7 cellular contexts compared by ENCODE assay signal in genomic region chr9:40915660-40916398, GRCh38.
DNase-seq lines count a peak whose midpoint lies in the region; ATAC-seq, FAIRE-seq and TF ChIP-seq lines count a peak whose summit lies in the region.
"Not testable (repeated sequence)": the region's sequence is repeated elsewhere in the genome, so short reads cannot be mapped to it uniquely, and the experiment has no call there.

No MANE protein-coding gene starts in this region.

- not testable (repeated sequence) for H3K9ac ChIP-seq in PC-3 (ENCODE audit: low read length); HepG2 (ENCODE audit: insufficient read depth, low read depth, low read length)

- TF ChIP-seq CTCF in PC-3 (conservative IDR thresholded peaks at IDR 0.05; ENCODE audit: low read depth, low read length); MCF 10A (IDR thresholded peaks at IDR 0.05; ENCODE audit: unreplicated experiment); esophagus muscularis mucosa (IDR thresholded peaks at IDR 0.05); HepG2 (CRISPR knock-in tag; IDR thresholded peaks at IDR 0.05); osteocyte (IDR thresholded peaks at IDR 0.05); vagina (IDR thresholded peaks at IDR 0.05): not testable (repeated sequence)

- not testable (repeated sequence) for H3K4me3 ChIP-seq in PC-3 (ENCODE audit: low read length); esophagus muscularis mucosa; HepG2 (replicated peaks in 1 of 3; ENCODE audit: insufficient read depth in 1 of 3, low read depth in 2 of 3, low read length in 3 of 3); vagina

- H3K79me2 ChIP-seq in PC-3 (ENCODE audit: low read length); HepG2 (ENCODE audit: insufficient read depth, low read length): not testable (repeated sequence)

- not testable (repeated sequence) for H3F3A ChIP-seq in PC-3 (ENCODE audit: low read length, unreplicated experiment)

- not testable (repeated sequence) for H3K27me3 Mint-ChIP-seq in MCF 10A (ENCODE audit: insufficient read depth, unreplicated experiment); osteocyte (ENCODE audit: unreplicated experiment)

- not testable (repeated sequence) for FAIRE-seq in HepG2 (lab: Jason Lieb, UNC)

- POLR2A ChIA-PET in PC-3 (lab: Charles Lee; ENCODE audit: unreplicated experiment); MCF 10A (lab: Yijun Ruan, JAX); HepG2 (lab: Yijun Ruan, JAX): not testable (repeated sequence)

- H3K36me3 ChIP-seq in PC-3 (ENCODE audit: low read depth, low read length); esophagus muscularis mucosa; HepG2 (replicated peaks in 1 of 2; ENCODE audit: control insufficient read depth in 1 of 2, insufficient read depth in 2 of 2, low read length in 2 of 2); vagina: not testable (repeated sequence)

- CTCF ChIA-PET in PC-3 (lab: Charles Lee); MCF 10A (lab: Yijun Ruan, JAX); HepG2 (lab: Yijun Ruan, JAX; ENCODE audit: low intra/inter-chr PET ratio, low total read pairs): not testable (repeated sequence)

- in situ Hi-C loops in HepG2 (cut with HindIII; ENCODE audit: extremely low pct_ligation_motif_present, low pct_unique_long_range_greater_than_20kb), result not testable (repeated sequence)

- not testable (repeated sequence) for H3K9me2 ChIP-seq in PC-3 (replicated peaks; ENCODE audit: low read length)

- peaks cover 52% of the 10 kb centered on the region for H3K9me3 Mint-ChIP-seq in MCF 10A (ENCODE audit: unreplicated experiment)
- H3K9me3 Mint-ChIP-seq in osteocyte (ENCODE audit: unreplicated experiment), result peaks cover 64% of the 10 kb centered on the region

- H3K36me3 Mint-ChIP-seq in MCF 10A (ENCODE audit: insufficient read depth, unreplicated experiment); osteocyte (ENCODE audit: unreplicated experiment): not testable (repeated sequence)

- DNase-seq in HT-29 (ENCODE audit: low spot score), result peak; percentile 45
- DNase-seq in PC-3, result not testable (repeated sequence)
- peak; percentile 34 for DNase-seq in MCF 10A (ENCODE audit: unreplicated experiment)
- peak; percentile 88 for DNase-seq in esophagus muscularis mucosa (ENCODE audit: extremely low spot score)
- peak; percentile 65 for DNase-seq in HepG2 (ENCODE audit: low spot score)
- DNase-seq in osteocyte (ENCODE audit: extremely low spot score, unreplicated experiment), result peak; percentile 83
- DNase-seq in vagina (ENCODE audit: extremely low spot score in 2 of 2), result peak; percentile 86 to 93

- intact Hi-C loops in PC-3 (cut with micrococcal nuclease); MCF 10A (cut with micrococcal nuclease); esophagus muscularis mucosa (cut with DNase I); HepG2 (cut with micrococcal nuclease; ENCODE audit: unreplicated experiment); vagina (cut with DNase I): not testable (repeated sequence)

- not testable (repeated sequence) for H3K27ac Mint-ChIP-seq in MCF 10A (ENCODE audit: low read depth, unreplicated experiment); osteocyte (ENCODE audit: unreplicated experiment)

- WGBS in esophagus muscularis mucosa, result 85% methylated on average over 13 of the region's 13 CpGs
- 27% methylated on average over 13 of the region's 13 CpGs for WGBS in HepG2 (ENCODE audit: low lambda C conversion rate)

- not testable (repeated sequence) for H3K27ac ChIP-seq in PC-3 (ENCODE audit: low read length); esophagus muscularis mucosa (replicated peaks in 1 of 4); HepG2 (ENCODE audit: extremely low read length, insufficient read depth, low read length); vagina

- H3K4me2 ChIP-seq in PC-3 (ENCODE audit: low read length), result peak overlapping the region; percentile 29; the same call in 1 of the 2 replicates
- H3K4me2 ChIP-seq in HepG2 (ENCODE audit: low read depth, low read length), result peak overlapping the region; percentile 11; the same call in 1 of the 2 replicates

- not testable (repeated sequence) for H3K4me1 Mint-ChIP-seq in MCF 10A (ENCODE audit: insufficient read depth, unreplicated experiment); osteocyte (ENCODE audit: unreplicated experiment)

- H3K9me3 ChIP-seq in PC-3 (ENCODE audit: low read length), result not testable (repeated sequence)
- H3K9me3 ChIP-seq in esophagus muscularis mucosa (peaks cover 17 to 86% (median 82%) of the 10 kb centered on the region in 4 donors), HepG2 (ENCODE audit: low read length) (peaks cover 36% of the 10 kb centered on the region; the same call in 1 of the 2 replicates), vagina (peaks cover 65% of the 10 kb centered on the region)

- H3K4me3 Mint-ChIP-seq in MCF 10A (ENCODE audit: unreplicated experiment); osteocyte (ENCODE audit: unreplicated experiment): not testable (repeated sequence)

- ATAC-seq in PC-3 (0 out of 2 replicates have a peak, but pooled peaks have one; percentile 20), HepG2 (peak; percentile 60)

- not testable (repeated sequence) for H2AFZ ChIP-seq in PC-3 (ENCODE audit: low read length); HepG2 (ENCODE audit: low read length)

- H4K20me1 ChIP-seq in PC-3 (ENCODE audit: low read length); HepG2 (ENCODE audit: insufficient read depth, low read length): not testable (repeated sequence)

- H3K27me3 ChIP-seq in PC-3 (ENCODE audit: low read length), result peaks cover 39% of the 10 kb centered on the region
- H3K27me3 ChIP-seq in esophagus muscularis mucosa; HepG2 (ENCODE audit: control insufficient read depth in 1 of 2, insufficient read depth in 2 of 2, low read length in 2 of 2); vagina: not testable (repeated sequence)

- not testable (repeated sequence) for TF ChIP-seq POLR2A in esophagus muscularis mucosa (IDR thresholded peaks at IDR 0.05; ENCODE audit: low read depth); HepG2 (IDR thresholded peaks at IDR 0.05; ENCODE audit: insufficient read depth in 1 of 2, low read depth in 2 of 2, low read length in 2 of 2); vagina (IDR thresholded peaks at IDR 0.05)

- H3K4me1 ChIP-seq in PC-3 (ENCODE audit: insufficient read depth, low read length); esophagus muscularis mucosa; vagina: not testable (repeated sequence)
- H3K4me1 ChIP-seq in HepG2 (ENCODE audit: insufficient read depth, low read length), result peaks cover 11% of the 10 kb centered on the region; the same call in 1 of the 2 replicates

- BruUV-seq in PC-3 (replicated peaks; lab: Mats Ljungman, UMichigan); MCF 10A (replicated peaks; lab: Mats Ljungman, UMichigan); HepG2 (replicated peaks; lab: Mats Ljungman, UMichigan): not testable (repeated sequence)

- not testable (repeated sequence) for TF ChIP-seq RAD21 in HepG2 (CRISPR knock-in tag; IDR thresholded peaks at IDR 0.05)

- not testable (repeated sequence) for TF ChIP-seq EP300 in esophagus muscularis mucosa (IDR thresholded peaks at IDR 0.05); HepG2 (IDR thresholded peaks at IDR 0.05; ENCODE audit: low read depth in 2 of 2, low read length in 2 of 2); HepG2 (CRISPR knock-in tag; IDR thresholded peaks at IDR 0.05; ENCODE audit: borderline replicate concordance)

TF ChIP-seq in HepG2, 621 proteins besides CTCF, POLR2A, EP300 and RAD21 (continues in another document):
- TF ChIP-seq ZXDC (CRISPR knock-in tag; IDR thresholded peaks at IDR 0.05) (0 out of 2 replicates have a peak, but pooled peaks have one; percentile 9), HOXA3 (CRISPR knock-in tag; IDR thresholded peaks at IDR 0.05) (0 out of 2 replicates have a peak, but pooled peaks have one; percentile 33), KLF12 (CRISPR knock-in tag; IDR thresholded peaks at IDR 0.05; ENCODE audit: borderline replicate concordance) (0 out of 2 replicates have a peak, but pooled peaks have one; percentile 48)
